In the genomic region with DNA sequence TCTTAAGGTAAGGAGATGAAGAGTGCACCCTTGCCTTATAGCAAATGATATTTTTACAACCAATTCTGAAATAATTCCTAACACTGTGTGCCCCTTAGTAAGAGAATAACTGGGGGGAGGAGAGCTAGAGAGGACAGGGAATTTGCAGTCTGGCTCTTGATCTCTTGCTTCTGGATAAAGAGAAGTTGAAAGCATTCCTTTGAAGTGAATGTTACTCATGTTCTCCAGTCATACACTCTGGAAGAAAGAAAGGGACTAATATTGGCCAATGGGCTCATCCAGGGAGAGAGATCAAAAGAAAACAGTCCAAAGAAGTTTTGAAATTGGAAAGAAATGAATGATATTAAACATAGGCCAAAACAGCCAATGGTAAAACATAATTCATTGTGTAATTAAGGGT, we compare ENCODE assay signal across 10 cellular contexts. TPM values are rescaled to one million over a fixed set of nuclear protein-coding genes. Genes with fewer than 3 reads are reported as not detected.
DNase-seq lines count a peak whose midpoint lies in the region; ATAC-seq and TF ChIP-seq lines count a peak whose summit lies in the region.
"Had no signal": no experiment of that assay in that cellular context is flagged by ENCODE, and none has a peak within 500 bp of the region (broad histone marks: within the 10 kb centered on the region; RNA-seq: fewer than 3 reads in every experiment).

No MANE protein-coding gene starts in this region.

- CTCF ChIA-PET in RWPE1 (lab: Yijun Ruan, JAX): interaction anchor here (0.7 to 1.2 kb wide), 2 partner anchors 13 to 390 kb away, joined by 3 to 4 read pairs; no protein-coding TSS in a partner anchor

- POLR2A ChIA-PET in RWPE1 (lab: Yijun Ruan, JAX; ENCODE audit: low non-redundant PET): no interaction called here

- no peak overlapping the region for H3K4me3 ChIP-seq in fibroblast of mammary gland (ENCODE audit: control insufficient read depth, low read depth, low read length)

- peak; percentile 49 for ATAC-seq in sciatic nerve
- ATAC-seq in HG03520 (IDR thresholded peaks at IDR 0.05; ENCODE audit: unreplicated experiment): no peak
- no peak for ATAC-seq in GM21619 (IDR thresholded peaks at IDR 0.05; ENCODE audit: unreplicated experiment)
- ATAC-seq: right cardiac atrium had no signal

- intact Hi-C loops in sciatic nerve (cut with DNase I): no loop called here

- TF ChIP-seq CTCF in RWPE1 (conservative IDR thresholded peaks at IDR 0.05; ENCODE audit: low read depth) (no peak), fibroblast of mammary gland (conservative IDR thresholded peaks at IDR 0.05; ENCODE audit: control insufficient read depth, insufficient read depth, low read depth, low read length) (no peak)

- DNase-seq in ELR (ENCODE audit: low read depth) (peak; percentile 73), RWPE1 (ENCODE audit: low spot score) (peak; percentile 8), fibroblast of mammary gland (ENCODE audit: low read depth) (peak; percentile 64), sciatic nerve (ENCODE audit: low spot score) (no peak), NCI-H510A treated with DMSO at 0.1 percent for 48 hours (lab: John Stamatoyannopoulos, UW) (no peak)
- DNase-seq: activated CD4-positive, alpha-beta T cell treated with anti-CD3 and anti-CD28 coated beads for 4 hours; NCI-H1417 treated with DMSO at 0.1 percent for 48 hours; right cardiac atrium had no signal

- no peak overlapping the region for H3K27ac ChIP-seq in RWPE1

RNA-seq across cellular contexts. Expression of a gene that starts 25.3 kb away (rescaled TPM):
- total RNA-seq in sciatic nerve: 35.7 TPM

Comparison
In these comparisons a context has a peak if more than half of its experiments do, and no peak if none do; other contexts are left out.
1. DNase-seq: peak in ELR (single experiment), RWPE1 (single experiment) and fibroblast of mammary gland (single experiment); none in sciatic nerve (single experiment) and NCI-H510A treated with DMSO at 0.1 percent for 48 hours (single experiment).